Comparison of ENCODE assay signal across 13 cellular contexts in genomic region chr1:109993885-109994284, GRCh38. TPM values are rescaled to one million over a fixed set of nuclear protein-coding genes. Genes with fewer than 3 reads are reported as not detected.
DNase-seq lines count a peak whose midpoint lies in the region; FAIRE-seq and TF ChIP-seq lines count a peak whose summit lies in the region.
"Had no signal": no experiment of that assay in that cellular context is flagged by ENCODE, and none has a peak within 500 bp of the region (broad histone marks: within the 10 kb centered on the region; RNA-seq: fewer than 3 reads in every experiment).

No MANE protein-coding gene starts in this region.

- H3K27ac ChIP-seq in vagina, result peak overlapping the region; percentile 0
- H3K27ac ChIP-seq: KMS-11 had no signal

- H3K36me3 Mint-ChIP-seq in mesothelial cell of epicardium, result peaks cover 17% of the 10 kb centered on the region

- H3K27ac Mint-ChIP-seq in mesothelial cell of epicardium, result peak overlapping the region; percentile 60
- H3K27ac Mint-ChIP-seq: activated CD8-positive, alpha-beta T cell treated with anti-CD3 and anti-CD28 coated beads for 36 hours had no signal

- no peaks in the 10 kb centered on the region for H3K36me3 ChIP-seq in vagina

- DNase-seq in stimulated activated CD4-positive, alpha-beta T cell treated with anti-CD3 and anti-CD28 coated beads, Interleukin-1b, Interleukin-23, amount 100 ng/mL, for 48 hours, result peak; percentile 14
- no peak for DNase-seq in stimulated activated CD4-positive, alpha-beta T cell treated with anti-CD3 and anti-CD28 coated beads, Interleukin-4, amount 100 ng/mL, for 1 hour
- peak; percentile 73 for DNase-seq in cerebellar cortex (ENCODE audit: low spot score)
- DNase-seq in mesothelial cell of epicardium (ENCODE audit: low spot score in 2 of 2, unreplicated experiment in 2 of 2), result no peak
- no peak for DNase-seq in vagina (ENCODE audit: extremely low spot score in 2 of 2)
- no peak for DNase-seq in NCI-H1436 (lab: John Stamatoyannopoulos, UW)
- no peak for DNase-seq in NCI-H526 (lab: John Stamatoyannopoulos, UW)
- DNase-seq in RCC 7860 (ENCODE audit: low spot score), result no peak
- DNase-seq: activated CD8-positive, alpha-beta T cell treated with anti-CD3 and anti-CD28 coated beads for 36 hours; activated gamma-delta T cell treated with Interleukin-2 at 50 U/mL for 16 hours; NCI-H2081 treated with DMSO at 0.1 percent for 48 hours had no signal

- no peak for TF ChIP-seq POLR2A in vagina (IDR thresholded peaks at IDR 0.05)

- TF ChIP-seq CTCF in mesothelial cell of epicardium (IDR thresholded peaks at IDR 0.05; ENCODE audit: unreplicated experiment) (no peak), vagina (IDR thresholded peaks at IDR 0.05) (no peak)

- H3K4me3 Mint-ChIP-seq in mesothelial cell of epicardium, result no peak overlapping the region
- H3K4me3 Mint-ChIP-seq: activated CD8-positive, alpha-beta T cell treated with anti-CD3 and anti-CD28 coated beads for 36 hours had no signal

- H3K27me3 Mint-ChIP-seq in mesothelial cell of epicardium (ENCODE audit: low read depth), result no peaks in the 10 kb centered on the region
- H3K27me3 Mint-ChIP-seq: activated CD8-positive, alpha-beta T cell treated with anti-CD3 and anti-CD28 coated beads for 36 hours had no signal

- peaks cover 46% of the 10 kb centered on the region for H3K4me1 Mint-ChIP-seq in mesothelial cell of epicardium

- no peak overlapping the region for H3K4me3 ChIP-seq in vagina

- no peaks in the 10 kb centered on the region for H3K9me3 Mint-ChIP-seq in mesothelial cell of epicardium
- H3K9me3 Mint-ChIP-seq: activated CD8-positive, alpha-beta T cell treated with anti-CD3 and anti-CD28 coated beads for 36 hours had no signal

- H3K4me1 ChIP-seq in vagina, result peaks cover 67% of the 10 kb centered on the region

- FAIRE-seq in RCC 7860 (lab: Jason Lieb, UNC), result no peak
- FAIRE-seq: bronchial epithelial cell had no signal

- no peaks in the 10 kb centered on the region for H3K9me3 ChIP-seq in vagina

- no peaks in the 10 kb centered on the region for H3K27me3 ChIP-seq in vagina

- intact Hi-C loops in vagina (cut with DNase I), result no loop called here

RNA-seq across cellular contexts. Expression of gene AHCYL1, which starts 9.3 kb away (rescaled TPM):
- total RNA-seq in mesothelial cell of epicardium (98.7 to 102 TPM (median 102 TPM) in 3 replicates), vagina (75.6 TPM)

RNA-seq across cellular contexts. Expression of gene STRIP1, which starts 40.5 kb away (rescaled TPM):
- total RNA-seq in mesothelial cell of epicardium (93.8 to 99.2 TPM (median 96.0 TPM) in 3 replicates), vagina (40.8 TPM)

Comparison
In these comparisons a context has a peak if more than half of its experiments do, and no peak if none do; other contexts are left out.
1. DNase-seq: peak in stimulated activated CD4-positive, alpha-beta T cell treated with anti-CD3 and anti-CD28 coated beads, Interleukin-1b, Interleukin-23, amount 100 ng/mL, for 48 hours (single experiment) and cerebellar cortex (single experiment); none in stimulated activated CD4-positive, alpha-beta T cell treated with anti-CD3 and anti-CD28 coated beads, Interleukin-4, amount 100 ng/mL, for 1 hour (single experiment), mesothelial cell of epicardium (0 of 2), vagina (0 of 2), NCI-H1436 (single experiment), NCI-H526 (0 of 2) and RCC 7860 (single experiment).